1 cellular context compared by ENCODE assay signal in genomic region chr3:125957674-125958510, GRCh38.
TF ChIP-seq lines count a peak whose summit lies in the region.

No MANE protein-coding gene starts in this region.

TF ChIP-seq in HCT116, 20 proteins besides CTCF, POLR2A, EP300 and RAD21 (continued from another document):
- TF ChIP-seq YY1 (IDR thresholded peaks at IDR 0.05; ENCODE audit: extremely low read depth, insufficient replicate concordance, low read depth, low read length) (no peak), EZH2phosphoT487 (IDR thresholded peaks at IDR 0.05; ENCODE audit: borderline replicate concordance) (no peak), ELF1 (IDR thresholded peaks at IDR 0.05; ENCODE audit: borderline replicate concordance, low read depth) (no peak), ATF3 (IDR thresholded peaks at IDR 0.05) (no peak), EZH2 (IDR thresholded peaks at IDR 0.05) (no peak), ZNF274 (IDR thresholded peaks at IDR 0.05; ENCODE audit: low read depth, low read length) (no peak), ZFX (IDR thresholded peaks at IDR 0.05) (no peak)
- TF ChIP-seq, protein P1, sequence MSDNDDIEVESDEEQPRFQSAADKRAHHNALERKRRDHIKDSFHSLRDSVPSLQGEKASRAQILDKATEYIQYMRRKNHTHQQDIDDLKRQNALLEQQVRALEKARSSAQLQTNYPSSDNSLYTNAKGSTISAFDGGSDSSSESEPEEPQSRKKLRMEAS (IDR thresholded peaks at IDR 0.05) = no peak
